Comparison of ENCODE assay signal across 1 cellular context in the genomic region with DNA sequence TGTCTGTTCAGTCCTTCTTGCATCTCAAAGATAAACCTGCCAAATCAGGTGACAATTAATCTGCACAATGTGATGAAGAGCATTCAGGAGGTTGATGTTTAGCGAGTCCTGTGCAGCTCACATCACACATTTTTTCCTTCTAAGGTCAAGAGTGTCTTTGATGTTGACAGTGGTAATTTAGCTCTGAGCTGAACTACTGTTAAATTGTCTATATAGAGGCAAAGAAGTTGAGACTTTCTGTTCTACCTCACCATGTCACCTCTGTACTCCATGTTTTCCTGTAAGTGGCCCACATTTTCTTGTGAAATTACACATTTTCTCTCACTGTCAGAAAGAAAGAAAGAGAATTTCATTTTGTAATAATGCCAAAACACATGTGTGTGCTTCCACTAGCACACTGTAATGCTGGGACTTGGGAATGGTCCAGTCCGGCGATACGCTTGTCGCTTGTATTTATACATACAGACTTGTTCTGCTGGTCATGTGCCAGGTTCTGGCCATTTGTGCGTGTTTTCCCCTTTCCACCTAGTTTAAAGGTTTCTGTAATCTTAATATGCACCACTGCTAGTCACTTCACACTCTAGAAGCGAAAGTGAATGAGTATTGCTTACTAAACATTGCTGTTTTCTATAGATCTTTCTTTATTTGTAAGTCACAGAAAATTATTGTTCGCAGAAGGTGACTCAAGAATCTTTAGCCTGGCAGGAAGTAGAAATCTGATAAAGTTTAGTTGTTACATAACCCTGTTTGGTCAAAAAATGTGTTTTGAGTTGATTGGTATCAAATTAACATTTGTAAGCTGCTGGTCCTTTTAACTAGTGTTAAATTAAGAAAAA.
TF ChIP-seq lines count a peak whose summit lies in the region.

No MANE protein-coding gene starts in this region.

TF ChIP-seq in K562, 482 proteins besides CTCF, POLR2A, EP300 and RAD21 (continues in another document):
- TF ChIP-seq ETV5 (CRISPR knock-in tag; IDR thresholded peaks at IDR 0.05; ENCODE audit: low read depth), result no peak
- TF ChIP-seq, protein P1, sequence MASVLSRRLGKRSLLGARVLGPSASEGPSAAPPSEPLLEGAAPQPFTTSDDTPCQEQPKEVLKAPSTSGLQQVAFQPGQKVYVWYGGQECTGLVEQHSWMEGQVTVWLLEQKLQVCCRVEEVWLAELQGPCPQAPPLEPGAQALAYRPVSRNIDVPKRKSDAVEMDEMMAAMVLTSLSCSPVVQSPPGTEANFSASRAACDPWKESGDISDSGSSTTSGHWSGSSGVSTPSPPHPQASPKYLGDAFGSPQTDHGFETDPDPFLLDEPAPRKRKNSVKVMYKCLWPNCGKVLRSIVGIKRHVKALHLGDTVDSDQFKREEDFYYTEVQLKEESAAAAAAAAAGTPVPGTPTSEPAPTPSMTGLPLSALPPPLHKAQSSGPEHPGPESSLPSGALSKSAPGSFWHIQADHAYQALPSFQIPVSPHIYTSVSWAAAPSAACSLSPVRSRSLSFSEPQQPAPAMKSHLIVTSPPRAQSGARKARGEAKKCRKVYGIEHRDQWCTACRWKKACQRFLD (CRISPR knock-in tag; IDR thresholded peaks at IDR 0.05), result 0 out of 2 replicates have a peak, but pooled peaks have one; percentile 37
- TF ChIP-seq TCF7 (IDR thresholded peaks at IDR 0.05; ENCODE audit: borderline replicate concordance), result no peak
- TF ChIP-seq CBFA2T3 (IDR thresholded peaks at IDR 0.05), result peak; percentile 62
- TF ChIP-seq TOE1 (IDR thresholded peaks at IDR 0.05; ENCODE audit: borderline replicate concordance), result no peak
- no peak for TF ChIP-seq TOE1 (CRISPR knock-in tag; IDR thresholded peaks at IDR 0.05; ENCODE audit: borderline replicate concordance, low read depth)
- TF ChIP-seq, protein P2, sequence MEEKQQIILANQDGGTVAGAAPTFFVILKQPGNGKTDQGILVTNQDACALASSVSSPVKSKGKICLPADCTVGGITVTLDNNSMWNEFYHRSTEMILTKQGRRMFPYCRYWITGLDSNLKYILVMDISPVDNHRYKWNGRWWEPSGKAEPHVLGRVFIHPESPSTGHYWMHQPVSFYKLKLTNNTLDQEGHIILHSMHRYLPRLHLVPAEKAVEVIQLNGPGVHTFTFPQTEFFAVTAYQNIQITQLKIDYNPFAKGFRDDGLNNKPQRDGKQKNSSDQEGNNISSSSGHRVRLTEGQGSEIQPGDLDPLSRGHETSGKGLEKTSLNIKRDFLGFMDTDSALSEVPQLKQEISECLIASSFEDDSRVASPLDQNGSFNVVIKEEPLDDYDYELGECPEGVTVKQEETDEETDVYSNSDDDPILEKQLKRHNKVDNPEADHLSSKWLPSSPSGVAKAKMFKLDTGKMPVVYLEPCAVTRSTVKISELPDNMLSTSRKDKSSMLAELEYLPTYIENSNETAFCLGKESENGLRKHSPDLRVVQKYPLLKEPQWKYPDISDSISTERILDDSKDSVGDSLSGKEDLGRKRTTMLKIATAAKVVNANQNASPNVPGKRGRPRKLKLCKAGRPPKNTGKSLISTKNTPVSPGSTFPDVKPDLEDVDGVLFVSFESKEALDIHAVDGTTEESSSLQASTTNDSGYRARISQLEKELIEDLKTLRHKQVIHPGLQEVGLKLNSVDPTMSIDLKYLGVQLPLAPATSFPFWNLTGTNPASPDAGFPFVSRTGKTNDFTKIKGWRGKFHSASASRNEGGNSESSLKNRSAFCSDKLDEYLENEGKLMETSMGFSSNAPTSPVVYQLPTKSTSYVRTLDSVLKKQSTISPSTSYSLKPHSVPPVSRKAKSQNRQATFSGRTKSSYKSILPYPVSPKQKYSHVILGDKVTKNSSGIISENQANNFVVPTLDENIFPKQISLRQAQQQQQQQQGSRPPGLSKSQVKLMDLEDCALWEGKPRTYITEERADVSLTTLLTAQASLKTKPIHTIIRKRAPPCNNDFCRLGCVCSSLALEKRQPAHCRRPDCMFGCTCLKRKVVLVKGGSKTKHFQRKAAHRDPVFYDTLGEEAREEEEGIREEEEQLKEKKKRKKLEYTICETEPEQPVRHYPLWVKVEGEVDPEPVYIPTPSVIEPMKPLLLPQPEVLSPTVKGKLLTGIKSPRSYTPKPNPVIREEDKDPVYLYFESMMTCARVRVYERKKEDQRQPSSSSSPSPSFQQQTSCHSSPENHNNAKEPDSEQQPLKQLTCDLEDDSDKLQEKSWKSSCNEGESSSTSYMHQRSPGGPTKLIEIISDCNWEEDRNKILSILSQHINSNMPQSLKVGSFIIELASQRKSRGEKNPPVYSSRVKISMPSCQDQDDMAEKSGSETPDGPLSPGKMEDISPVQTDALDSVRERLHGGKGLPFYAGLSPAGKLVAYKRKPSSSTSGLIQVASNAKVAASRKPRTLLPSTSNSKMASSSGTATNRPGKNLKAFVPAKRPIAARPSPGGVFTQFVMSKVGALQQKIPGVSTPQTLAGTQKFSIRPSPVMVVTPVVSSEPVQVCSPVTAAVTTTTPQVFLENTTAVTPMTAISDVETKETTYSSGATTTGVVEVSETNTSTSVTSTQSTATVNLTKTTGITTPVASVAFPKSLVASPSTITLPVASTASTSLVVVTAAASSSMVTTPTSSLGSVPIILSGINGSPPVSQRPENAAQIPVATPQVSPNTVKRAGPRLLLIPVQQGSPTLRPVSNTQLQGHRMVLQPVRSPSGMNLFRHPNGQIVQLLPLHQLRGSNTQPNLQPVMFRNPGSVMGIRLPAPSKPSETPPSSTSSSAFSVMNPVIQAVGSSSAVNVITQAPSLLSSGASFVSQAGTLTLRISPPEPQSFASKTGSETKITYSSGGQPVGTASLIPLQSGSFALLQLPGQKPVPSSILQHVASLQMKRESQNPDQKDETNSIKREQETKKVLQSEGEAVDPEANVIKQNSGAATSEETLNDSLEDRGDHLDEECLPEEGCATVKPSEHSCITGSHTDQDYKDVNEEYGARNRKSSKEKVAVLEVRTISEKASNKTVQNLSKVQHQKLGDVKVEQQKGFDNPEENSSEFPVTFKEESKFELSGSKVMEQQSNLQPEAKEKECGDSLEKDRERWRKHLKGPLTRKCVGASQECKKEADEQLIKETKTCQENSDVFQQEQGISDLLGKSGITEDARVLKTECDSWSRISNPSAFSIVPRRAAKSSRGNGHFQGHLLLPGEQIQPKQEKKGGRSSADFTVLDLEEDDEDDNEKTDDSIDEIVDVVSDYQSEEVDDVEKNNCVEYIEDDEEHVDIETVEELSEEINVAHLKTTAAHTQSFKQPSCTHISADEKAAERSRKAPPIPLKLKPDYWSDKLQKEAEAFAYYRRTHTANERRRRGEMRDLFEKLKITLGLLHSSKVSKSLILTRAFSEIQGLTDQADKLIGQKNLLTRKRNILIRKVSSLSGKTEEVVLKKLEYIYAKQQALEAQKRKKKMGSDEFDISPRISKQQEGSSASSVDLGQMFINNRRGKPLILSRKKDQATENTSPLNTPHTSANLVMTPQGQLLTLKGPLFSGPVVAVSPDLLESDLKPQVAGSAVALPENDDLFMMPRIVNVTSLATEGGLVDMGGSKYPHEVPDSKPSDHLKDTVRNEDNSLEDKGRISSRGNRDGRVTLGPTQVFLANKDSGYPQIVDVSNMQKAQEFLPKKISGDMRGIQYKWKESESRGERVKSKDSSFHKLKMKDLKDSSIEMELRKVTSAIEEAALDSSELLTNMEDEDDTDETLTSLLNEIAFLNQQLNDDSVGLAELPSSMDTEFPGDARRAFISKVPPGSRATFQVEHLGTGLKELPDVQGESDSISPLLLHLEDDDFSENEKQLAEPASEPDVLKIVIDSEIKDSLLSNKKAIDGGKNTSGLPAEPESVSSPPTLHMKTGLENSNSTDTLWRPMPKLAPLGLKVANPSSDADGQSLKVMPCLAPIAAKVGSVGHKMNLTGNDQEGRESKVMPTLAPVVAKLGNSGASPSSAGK (IDR thresholded peaks at IDR 0.05), result peak; percentile 29
- TF ChIP-seq, protein P3, sequence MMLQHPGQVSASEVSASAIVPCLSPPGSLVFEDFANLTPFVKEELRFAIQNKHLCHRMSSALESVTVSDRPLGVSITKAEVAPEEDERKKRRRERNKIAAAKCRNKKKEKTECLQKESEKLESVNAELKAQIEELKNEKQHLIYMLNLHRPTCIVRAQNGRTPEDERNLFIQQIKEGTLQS (IDR thresholded peaks at IDR 0.05), result peak; percentile 60; the same call in 1 of the 2 replicates
- TF ChIP-seq, protein P3 (CRISPR knock-in tag; conservative IDR thresholded peaks at IDR 0.05), result no peak
- TF ChIP-seq NR1H2 (CRISPR knock-in tag; IDR thresholded peaks at IDR 0.05), result no peak
- peak; percentile 7 for TF ChIP-seq MEIS2 (IDR thresholded peaks at IDR 0.05; ENCODE audit: partially characterized antibody)
- no peak for TF ChIP-seq ZNF57 (CRISPR knock-in tag; IDR thresholded peaks at IDR 0.05)
- TF ChIP-seq SMARCA4 (IDR thresholded peaks at IDR 0.05), result peak; percentile 76
- 0 out of 2 replicates have a peak, but pooled peaks have one; percentile 8 for TF ChIP-seq CREB1 (IDR thresholded peaks at IDR 0.05)
- TF ChIP-seq CREB1 (CRISPR knock-in tag; IDR thresholded peaks at IDR 0.05), result no peak
- peak in 1 of 2 experiments; percentile 19; a peak in 1 of 4 replicates for TF ChIP-seq TRIM24 (IDR thresholded peaks at IDR 0.05)
- TF ChIP-seq L3MBTL2 (IDR thresholded peaks at IDR 0.05), result peak; percentile 29; the same call in 1 of the 2 replicates
- peak; percentile 77 for TF ChIP-seq ZNF589 (CRISPR knock-in tag; IDR thresholded peaks at IDR 0.05; ENCODE audit: low read depth)
- TF ChIP-seq, protein P4, sequence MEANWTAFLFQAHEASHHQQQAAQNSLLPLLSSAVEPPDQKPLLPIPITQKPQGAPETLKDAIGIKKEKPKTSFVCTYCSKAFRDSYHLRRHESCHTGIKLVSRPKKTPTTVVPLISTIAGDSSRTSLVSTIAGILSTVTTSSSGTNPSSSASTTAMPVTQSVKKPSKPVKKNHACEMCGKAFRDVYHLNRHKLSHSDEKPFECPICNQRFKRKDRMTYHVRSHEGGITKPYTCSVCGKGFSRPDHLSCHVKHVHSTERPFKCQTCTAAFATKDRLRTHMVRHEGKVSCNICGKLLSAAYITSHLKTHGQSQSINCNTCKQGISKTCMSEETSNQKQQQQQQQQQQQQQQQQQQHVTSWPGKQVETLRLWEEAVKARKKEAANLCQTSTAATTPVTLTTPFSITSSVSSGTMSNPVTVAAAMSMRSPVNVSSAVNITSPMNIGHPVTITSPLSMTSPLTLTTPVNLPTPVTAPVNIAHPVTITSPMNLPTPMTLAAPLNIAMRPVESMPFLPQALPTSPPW (CRISPR knock-in tag; IDR thresholded peaks at IDR 0.05), result 0 out of 2 replicates have a peak, but pooled peaks have one; percentile 29
- TF ChIP-seq, protein P5, sequence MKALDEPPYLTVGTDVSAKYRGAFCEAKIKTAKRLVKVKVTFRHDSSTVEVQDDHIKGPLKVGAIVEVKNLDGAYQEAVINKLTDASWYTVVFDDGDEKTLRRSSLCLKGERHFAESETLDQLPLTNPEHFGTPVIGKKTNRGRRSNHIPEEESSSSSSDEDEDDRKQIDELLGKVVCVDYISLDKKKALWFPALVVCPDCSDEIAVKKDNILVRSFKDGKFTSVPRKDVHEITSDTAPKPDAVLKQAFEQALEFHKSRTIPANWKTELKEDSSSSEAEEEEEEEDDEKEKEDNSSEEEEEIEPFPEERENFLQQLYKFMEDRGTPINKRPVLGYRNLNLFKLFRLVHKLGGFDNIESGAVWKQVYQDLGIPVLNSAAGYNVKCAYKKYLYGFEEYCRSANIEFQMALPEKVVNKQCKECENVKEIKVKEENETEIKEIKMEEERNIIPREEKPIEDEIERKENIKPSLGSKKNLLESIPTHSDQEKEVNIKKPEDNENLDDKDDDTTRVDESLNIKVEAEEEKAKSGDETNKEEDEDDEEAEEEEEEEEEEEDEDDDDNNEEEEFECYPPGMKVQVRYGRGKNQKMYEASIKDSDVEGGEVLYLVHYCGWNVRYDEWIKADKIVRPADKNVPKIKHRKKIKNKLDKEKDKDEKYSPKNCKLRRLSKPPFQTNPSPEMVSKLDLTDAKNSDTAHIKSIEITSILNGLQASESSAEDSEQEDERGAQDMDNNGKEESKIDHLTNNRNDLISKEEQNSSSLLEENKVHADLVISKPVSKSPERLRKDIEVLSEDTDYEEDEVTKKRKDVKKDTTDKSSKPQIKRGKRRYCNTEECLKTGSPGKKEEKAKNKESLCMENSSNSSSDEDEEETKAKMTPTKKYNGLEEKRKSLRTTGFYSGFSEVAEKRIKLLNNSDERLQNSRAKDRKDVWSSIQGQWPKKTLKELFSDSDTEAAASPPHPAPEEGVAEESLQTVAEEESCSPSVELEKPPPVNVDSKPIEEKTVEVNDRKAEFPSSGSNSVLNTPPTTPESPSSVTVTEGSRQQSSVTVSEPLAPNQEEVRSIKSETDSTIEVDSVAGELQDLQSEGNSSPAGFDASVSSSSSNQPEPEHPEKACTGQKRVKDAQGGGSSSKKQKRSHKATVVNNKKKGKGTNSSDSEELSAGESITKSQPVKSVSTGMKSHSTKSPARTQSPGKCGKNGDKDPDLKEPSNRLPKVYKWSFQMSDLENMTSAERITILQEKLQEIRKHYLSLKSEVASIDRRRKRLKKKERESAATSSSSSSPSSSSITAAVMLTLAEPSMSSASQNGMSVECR (CRISPR knock-in tag; IDR thresholded peaks at IDR 0.05), result no peak
- peak; percentile 80 for TF ChIP-seq ARID1B (IDR thresholded peaks at IDR 0.05)
- TF ChIP-seq ATF1 (CRISPR knock-in tag; IDR thresholded peaks at IDR 0.05), result no peak
- 0 out of 2 replicates have a peak, but pooled peaks have one; percentile 5 for TF ChIP-seq ATF1 (tag; IDR thresholded peaks at IDR 0.05)
- TF ChIP-seq CEBPG (CRISPR knock-in tag; IDR thresholded peaks at IDR 0.05), result no peak
- peak; percentile 11 to 38; a peak in 1 of 4 replicates for TF ChIP-seq CEBPG (tag; conservative IDR thresholded peaks at IDR 0.05 in 1 of 2, IDR thresholded peaks at IDR 0.05 in 1 of 2)
- peak; percentile 90; the same call in 1 of the 2 replicates for TF ChIP-seq DPF2 (IDR thresholded peaks at IDR 0.05)
- no peak for TF ChIP-seq FOXA1 (IDR thresholded peaks at IDR 0.05; ENCODE audit: borderline replicate concordance)
- TF ChIP-seq, protein P6, sequence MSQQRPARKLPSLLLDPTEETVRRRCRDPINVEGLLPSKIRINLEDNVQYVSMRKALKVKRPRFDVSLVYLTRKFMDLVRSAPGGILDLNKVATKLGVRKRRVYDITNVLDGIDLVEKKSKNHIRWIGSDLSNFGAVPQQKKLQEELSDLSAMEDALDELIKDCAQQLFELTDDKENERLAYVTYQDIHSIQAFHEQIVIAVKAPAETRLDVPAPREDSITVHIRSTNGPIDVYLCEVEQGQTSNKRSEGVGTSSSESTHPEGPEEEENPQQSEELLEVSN (IDR thresholded peaks at IDR 0.05; ENCODE audit: borderline replicate concordance in 1 of 2, extremely low read depth in 1 of 2, insufficient read depth in 1 of 2, insufficient read length in 1 of 2, low read depth in 1 of 2, low read length in 1 of 2, poor library complexity in 1 of 2, severe bottlenecking in 1 of 2), result peak in 1 of 2 experiments; percentile 9
- peak; percentile 51 for TF ChIP-seq TEAD4 (IDR thresholded peaks at IDR 0.05; ENCODE audit: low read length)
- TF ChIP-seq TEAD4 (CRISPR knock-in tag; IDR thresholded peaks at IDR 0.05; ENCODE audit: borderline replicate concordance), result no peak
